ENCODE assay signal across 26 cellular contexts in genomic region chr2:232342635-232343565, GRCh38. TPM values are rescaled to one million over a fixed set of nuclear protein-coding genes. Genes with fewer than 3 reads are reported as not detected.
DNase-seq lines count a peak whose midpoint lies in the region; ATAC-seq lines count a peak whose summit lies in the region.
"Had no signal": no experiment of that assay in that cellular context is flagged by ENCODE, and none has a peak within 500 bp of the region (broad histone marks: within the 10 kb centered on the region; RNA-seq: fewer than 3 reads in every experiment).

No MANE protein-coding gene starts in this region.

- ATAC-seq in T-helper 17 cell = peak; percentile 10
- no peak for ATAC-seq in HG03135 (IDR thresholded peaks at IDR 0.05; ENCODE audit: unreplicated experiment)
- ATAC-seq: right lobe of liver had no signal

- H3K9me3 ChIP-seq in T-helper 17 cell (ENCODE audit: control insufficient read depth, low read length, poor library complexity, severe bottlenecking) = no peaks in the 10 kb centered on the region
- no peaks in the 10 kb centered on the region for H3K9me3 ChIP-seq in CD4-positive, alpha-beta memory T cell (ENCODE audit: control insufficient read depth in 1 of 2, low read length in 2 of 2)
- H3K9me3 ChIP-seq: BLaER1 treated with 17β-estradiol and CSF1 and Interleukin-3, amounts not matched to agents 10 nM and 100 nM; right lobe of liver; SJSA1; suprapubic skin; vagina had no signal

- no peaks in the 10 kb centered on the region for H3K36me3 Mint-ChIP-seq in T-helper 17 cell (ENCODE audit: low read depth)
- H3K36me3 Mint-ChIP-seq in CD4-positive, alpha-beta memory T cell = peaks cover 0 to 3% of the 10 kb centered on the region in 2 donors

- H3K36me3 ChIP-seq in CD4-positive, alpha-beta memory T cell (ENCODE audit: insufficient read depth, low read length) = no peaks in the 10 kb centered on the region
- H3K36me3 ChIP-seq: right lobe of liver, SJSA1, suprapubic skin, vagina had no signal

- no peak overlapping the region for H3K27ac ChIP-seq in CD4-positive, alpha-beta memory T cell (ENCODE audit: low read depth, low read length)
- H3K27ac ChIP-seq: BLaER1 treated with 17β-estradiol and CSF1 and Interleukin-3, amounts not matched to agents 10 nM and 100 nM; dorsolateral prefrontal cortex; parathyroid adenoma; right lobe of liver; SJSA1; suprapubic skin; vagina had no signal

- CTCF ChIA-PET in CD4-positive, alpha-beta memory T cell (lab: Charles Lee; ENCODE audit: partially characterized antibody) = no interaction called here

- H3K9me3 Mint-ChIP-seq in CD4-positive, alpha-beta memory T cell = peaks cover 0 to 5% (median 2%) of the 10 kb centered on the region in 8 donors
- H3K9me3 Mint-ChIP-seq: activated CD4-positive, alpha-beta T cell treated with anti-CD3 and anti-CD28 coated beads, Interleukin-2, amount 10 ng/mL, durations not matched to agents 7 days and 5 days; central memory CD8-positive, alpha-beta T cell had no signal

- H3K4me3 ChIP-seq in CD4-positive, alpha-beta memory T cell (ENCODE audit: low read length in 2 of 2) = no peak overlapping the region
- H3K4me3 ChIP-seq: BLaER1 treated with 17β-estradiol and CSF1 and Interleukin-3, amounts not matched to agents 10 nM and 100 nM; dorsolateral prefrontal cortex; right lobe of liver; SJSA1; suprapubic skin; vagina had no signal

- intact Hi-C loops in posterior vena cava (cut with DNase I) = no loop called here
- intact Hi-C loops in CD4-positive, alpha-beta memory T cell (cut with micrococcal nuclease) = no loop called here

- H3K4me3 Mint-ChIP-seq in T-helper 17 cell = no peak overlapping the region
- no peak overlapping the region for H3K4me3 Mint-ChIP-seq in CD4-positive, alpha-beta memory T cell
- H3K4me3 Mint-ChIP-seq: activated CD4-positive, alpha-beta T cell treated with anti-CD3 and anti-CD28 coated beads, Interleukin-2, amount 10 ng/mL, durations not matched to agents 7 days and 5 days; central memory CD8-positive, alpha-beta T cell; mesothelial cell of epicardium had no signal

- H3K4me1 ChIP-seq in CD4-positive, alpha-beta memory T cell (ENCODE audit: insufficient read depth, low read length) = no peaks in the 10 kb centered on the region
- H3K4me1 ChIP-seq: BLaER1 treated with 17β-estradiol and CSF1 and Interleukin-3, amounts not matched to agents 10 nM and 100 nM; parathyroid adenoma; right lobe of liver; SJSA1; suprapubic skin; vagina had no signal

- no peaks in the 10 kb centered on the region for H3K27me3 ChIP-seq in CD4-positive, alpha-beta memory T cell (ENCODE audit: insufficient read depth, low read length)
- H3K27me3 ChIP-seq: BLaER1 treated with 17β-estradiol and CSF1 and Interleukin-3, amounts not matched to agents 10 nM and 100 nM; dorsolateral prefrontal cortex; right lobe of liver; suprapubic skin; vagina had no signal

- POLR2A ChIA-PET in CD4-positive, alpha-beta memory T cell (lab: Charles Lee; ENCODE audit: partially characterized antibody) = no interaction called here

- H3K27me3 Mint-ChIP-seq in T-helper 17 cell = no peaks in the 10 kb centered on the region
- no peaks in the 10 kb centered on the region for H3K27me3 Mint-ChIP-seq in CD4-positive, alpha-beta memory T cell
- H3K27me3 Mint-ChIP-seq: central memory CD8-positive, alpha-beta T cell had no signal

- no peak overlapping the region for H3K27ac Mint-ChIP-seq in T-helper 17 cell
- H3K27ac Mint-ChIP-seq in CD4-positive, alpha-beta memory T cell = peak overlapping the region in 1 of 7 donors; percentile 19
- H3K27ac Mint-ChIP-seq: activated CD4-positive, alpha-beta T cell treated with anti-CD3 and anti-CD28 coated beads, Interleukin-2, amount 10 ng/mL, durations not matched to agents 7 days and 5 days; mesothelial cell of epicardium had no signal

- peak; percentile 8 for DNase-seq in activated T-cell treated with anti-CD3 and anti-CD28 coated beads, Interleukin-2, amount 50 U/mL, for 1 hour
- DNase-seq in activated T-cell treated with anti-CD3 and anti-CD28 coated beads for 4 hours (no peak), DMS53 treated with DMSO at 0.1 percent for 48 hours (lab: John Stamatoyannopoulos, UW; ENCODE audit: unreplicated experiment) (peak; percentile 13), T-helper 17 cell (no peak), posterior vena cava (ENCODE audit: low spot score) (peak; percentile 58), SK-N-DZ (ENCODE audit: low spot score) (no peak)
- no peak for DNase-seq in CD4-positive, alpha-beta memory T cell
- DNase-seq: activated CD4-positive, alpha-beta T cell treated with anti-CD3 and anti-CD28 coated beads, Interleukin-2, amount 10 ng/mL, durations not matched to agents 7 days and 5 days; activated gamma-delta T cell treated with Interleukin-2 at 50 U/mL for 16 hours; GDM1; H7; NCI-H1105; NCI-H2171; NCI-H748 treated with DMSO at 0.1 percent for 48 hours had no signal

- peaks cover 3% of the 10 kb centered on the region for H3K4me1 Mint-ChIP-seq in T-helper 17 cell
- H3K4me1 Mint-ChIP-seq in CD4-positive, alpha-beta memory T cell = peaks cover 0 to 7% (median 0%) of the 10 kb centered on the region in 4 donors
- H3K4me1 Mint-ChIP-seq: activated CD4-positive, alpha-beta T cell treated with anti-CD3 and anti-CD28 coated beads, Interleukin-2, amount 10 ng/mL, durations not matched to agents 7 days and 5 days had no signal

RNA-seq across cellular contexts. Expression of gene ALPP, which starts 35.7 kb away (rescaled TPM):
- under 1 TPM; 0.29 to 0.45 TPM for total RNA-seq in T-helper 17 cell
- not detected for total RNA-seq in posterior vena cava
- not detected in 2 replicates for polyA plus RNA-seq in SK-N-DZ (2014; cell fraction: cytosol; rRNA removed)
- not detected in 2 replicates for polyA plus RNA-seq in SK-N-DZ (2014; cell fraction: nucleus; rRNA removed)
- not detected for total RNA-seq in CD4-positive, alpha-beta memory T cell
- not detected for polyA plus RNA-seq in CD4-positive, alpha-beta memory T cell
- total RNA-seq: activated CD4-positive, alpha-beta T cell treated with anti-CD3 and anti-CD28 coated beads, Interleukin-2, amount 10 ng/mL, durations not matched to agents 7 days and 5 days; mesothelial cell of epicardium; right lobe of liver; suprapubic skin; T-helper 1 cell treated with Interleukin-12 subunit alpha and Interleukin-12 subunit beta and Interleukin-4 antibody, amounts not matched to agents 30 ng/mL and 1 ng/mL, for 36 hours; vagina had no signal
- polyA plus RNA-seq: neural cell had no signal

Comparison
In these comparisons a context has a peak if more than half of its experiments do, and no peak if none do; other contexts are left out.
1. DNase-seq: peak in activated T-cell treated with anti-CD3 and anti-CD28 coated beads, Interleukin-2, amount 50 U/mL, for 1 hour (single experiment), DMS53 treated with DMSO at 0.1 percent for 48 hours (single experiment) and posterior vena cava (single experiment); none in activated T-cell treated with anti-CD3 and anti-CD28 coated beads for 4 hours (single experiment), T-helper 17 cell (0 of 3), SK-N-DZ (single experiment) and CD4-positive, alpha-beta memory T cell (0 of 5).